ENCODE assay signal across 8 cellular contexts in the genomic region with DNA sequence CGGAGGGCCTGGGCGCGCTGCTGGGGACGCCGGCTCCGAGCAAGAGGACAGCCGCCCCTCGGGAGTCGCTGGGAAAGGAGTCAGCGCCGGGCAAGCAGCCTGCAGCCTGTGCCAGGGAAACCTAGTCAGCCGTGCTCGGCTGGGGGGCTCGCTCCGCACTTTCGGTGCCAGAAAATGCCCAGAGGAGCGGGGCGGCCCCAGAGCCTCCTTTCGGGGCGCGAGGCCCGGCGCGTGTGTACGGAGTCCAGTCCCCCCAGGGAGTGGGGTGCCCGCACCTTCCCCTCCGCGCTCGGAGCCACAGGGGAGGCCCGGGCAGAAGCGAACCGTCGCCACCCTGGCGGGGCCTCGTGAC.
DNase-seq lines count a peak whose midpoint lies in the region; ATAC-seq and TF ChIP-seq lines count a peak whose summit lies in the region.

No MANE protein-coding gene starts in this region.

- H3K27me3 ChIP-seq in HAP-1 (ENCODE audit: low read depth), result no peaks in the 10 kb centered on the region
- H3K27me3 ChIP-seq in heart left ventricle, result peaks cover 0 to 5% (median 0%) of the 10 kb centered on the region in 9 donors

- peaks cover 46% of the 10 kb centered on the region for H3K27me3 Mint-ChIP-seq in progenitor cell of endocrine pancreas

- no peak for TF ChIP-seq POLR2A in heart left ventricle (IDR thresholded peaks at IDR 0.05)

- H3K27ac ChIP-seq in VCaP, result peak overlapping the region; percentile 57; the same call in 1 of the 2 replicates
- peak overlapping the region; percentile 12 to 87 (median 76) for H3K27ac ChIP-seq in heart left ventricle

- peaks cover 2% of the 10 kb centered on the region for H3K4me1 Mint-ChIP-seq in progenitor cell of endocrine pancreas (ENCODE audit: low read depth)

- H3K9me3 ChIP-seq in HAP-1 (no peaks in the 10 kb centered on the region), heart left ventricle (no peaks in the 10 kb centered on the region)

- H3K36me3 Mint-ChIP-seq in progenitor cell of endocrine pancreas (ENCODE audit: insufficient read depth), result peaks cover 6% of the 10 kb centered on the region

- peak overlapping the region; percentile 69 for H3K4me3 Mint-ChIP-seq in progenitor cell of endocrine pancreas (ENCODE audit: low read depth)

- DNase-seq in EH (ENCODE audit: low read depth) (peak; percentile 22), HAP-1 (ENCODE audit: low spot score in 2 of 2) (no peak), heart left ventricle (peak in 4 of 5 donors; percentile 24 to 72 (median 48)), progenitor cell of endocrine pancreas (ENCODE audit: low spot score, unreplicated experiment) (no peak), GM20000 (ENCODE audit: low spot score) (no peak), DMS153 (lab: John Stamatoyannopoulos, UW) (no peak), NCI-H1436 (lab: John Stamatoyannopoulos, UW) (no peak)

- intact Hi-C loops in heart left ventricle (cut with DNase I), result no loop called here

- 1 to 40% (median 6%) methylated on average over 5 to 35 of the region's 35 CpGs for WGBS in heart left ventricle, 4 donors

- in situ Hi-C loops in HAP-1 (cut with MboI; ENCODE audit: low sequenced_read_pairs), result no loop called here

- ATAC-seq in heart left ventricle, result peak in 3 of 4 donors; percentile 26 to 58 (median 53)

- H3K36me3 ChIP-seq in HAP-1 (replicated peaks) (no peaks in the 10 kb centered on the region), heart left ventricle (no peaks in the 10 kb centered on the region)

- no peak for TF ChIP-seq CTCF in VCaP (conservative IDR thresholded peaks at IDR 0.05)
- no peak for TF ChIP-seq CTCF in heart left ventricle (IDR thresholded peaks at IDR 0.05)
- TF ChIP-seq CTCF in progenitor cell of endocrine pancreas (IDR thresholded peaks at IDR 0.05; ENCODE audit: unreplicated experiment), result no peak
- TF ChIP-seq CTCF in GM20000 (IDR thresholded peaks at IDR 0.05; ENCODE audit: extremely low read depth, missing control alignments), result no peak

- H3K27ac Mint-ChIP-seq in progenitor cell of endocrine pancreas, result no peak overlapping the region

- peak overlapping the region; percentile 27 for H3K4me3 ChIP-seq in HAP-1
- peak overlapping the region; percentile 53 to 93 (median 72) for H3K4me3 ChIP-seq in heart left ventricle

- no peaks in the 10 kb centered on the region for H3K9me3 Mint-ChIP-seq in progenitor cell of endocrine pancreas (ENCODE audit: low read depth)

- peaks cover 24% of the 10 kb centered on the region for H3K4me1 ChIP-seq in HAP-1
- H3K4me1 ChIP-seq in heart left ventricle, result peaks cover 0 to 15% (median 7%) of the 10 kb centered on the region in 12 donors

Comparison
In these comparisons a context has a peak if more than half of its experiments do, and no peak if none do; other contexts are left out.
1. DNase-seq: peak in EH (single experiment) and heart left ventricle (4 of 5); none in HAP-1 (0 of 2), progenitor cell of endocrine pancreas (single experiment), GM20000 (single experiment), DMS153 (single experiment) and NCI-H1436 (single experiment).